In the genomic region with DNA sequence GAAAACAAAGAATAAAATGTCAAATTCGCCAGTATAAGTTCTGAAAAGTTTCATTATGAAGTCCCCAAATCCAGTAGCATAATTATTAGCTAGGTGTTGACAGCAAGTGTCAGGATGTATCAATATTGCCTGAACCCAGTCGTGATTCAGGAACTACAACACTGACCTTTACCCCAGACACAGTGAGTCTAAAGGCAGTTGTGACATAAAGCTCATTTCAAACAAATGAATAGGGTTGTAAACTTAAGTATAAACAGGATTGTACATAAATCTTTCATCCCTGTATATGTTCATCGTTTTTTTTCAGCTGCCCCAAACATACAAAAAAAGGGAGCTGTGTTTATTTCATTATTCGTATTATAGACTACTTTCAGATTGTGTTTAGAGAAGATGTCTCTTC, we compare ENCODE assay signal across 25 cellular contexts.
"Had no signal": no experiment of that assay in that cellular context is flagged by ENCODE, and none has a peak within 500 bp of the region (broad histone marks: within the 10 kb centered on the region; RNA-seq: fewer than 3 reads in every experiment).

No MANE protein-coding gene starts in this region.

- H3K9me3 ChIP-seq: neutrophil, pancreas, psoas muscle, tibial artery had no signal

- H3K27me3 ChIP-seq: left lung, neutrophil, pancreas, tibial artery had no signal

- FAIRE-seq: endometrium, pancreas had no signal

- H3K4me3 ChIP-seq: left lung, pancreas, psoas muscle, tibial artery had no signal

- DNase-seq: activated CD4-positive, alpha-beta T cell treated with anti-CD3 and anti-CD28 coated beads, Interleukin-2, amount 10 ng/mL, durations not matched to agents 7 days and 5 days; activated CD8-positive, alpha-beta memory T cell treated with anti-CD3 and anti-CD28 coated beads, Interleukin-2, amount 10 ng/mL, durations not matched to agents 7 days and 5 days; activated CD8-positive, alpha-beta T cell treated with anti-CD3 and anti-CD28 coated beads for 36 hours; activated effector memory CD4-positive, alpha-beta T cell treated with anti-CD3 and anti-CD28 coated beads, Interleukin-2, amount 50 U/mL, for 16 hours; activated naive CD4-positive, alpha-beta T cell treated with anti-CD3 and anti-CD28 coated beads, Interleukin-2, amount 10 ng/mL, durations not matched to agents 7 days and 5 days; activated T-cell treated with anti-CD3 and anti-CD28 coated beads for 4 hours; amygdala; cerebellar nuclear complex; cortex of kidney; immature natural killer cell; left lung; mammary epithelial cell; midbrain; pancreas; psoas muscle; right cardiac atrium; stimulated activated CD4-positive, alpha-beta T cell treated with anti-CD3 and anti-CD28 coated beads, Interleukin-12 subunit alpha, Interleukin-12 subunit beta, amount 100 ng/mL, for 4 hours; stimulated activated CD4-positive, alpha-beta T cell treated with anti-CD3 and anti-CD28 coated beads, Interleukin-4, amount 100 ng/mL, for 4 hours; substantia nigra; tibial artery had no signal

- H3K27ac ChIP-seq: left lung, neutrophil, pancreas, psoas muscle, tibial artery, VCaP had no signal

- H3K4me1 ChIP-seq: left lung, pancreas had no signal

- ATAC-seq: activated CD4-positive, CD25-positive, alpha-beta regulatory T cell treated with anti-CD3 and anti-CD28 coated beads, Interleukin-2, amount 50 U/mL, for 24 hours; activated CD8-positive, alpha-beta memory T cell treated with anti-CD3 and anti-CD28 coated beads, Interleukin-2, amount 10 ng/mL, durations not matched to agents 7 days and 5 days; activated CD8-positive, alpha-beta T cell treated with anti-CD3 and anti-CD28 coated beads for 36 hours; left lung; natural killer cell treated with Interleukin-12 subunit alpha and Interleukin-12 subunit beta and Interleukin-15 and Interleukin-18, amount 100 ng/mL, for 72 hours; pancreas; psoas muscle; right cardiac atrium had no signal

- H3K36me3 ChIP-seq: left lung, neutrophil, pancreas, tibial artery had no signal
